ENCODE assay signal across 11 cellular contexts in the genomic region with DNA sequence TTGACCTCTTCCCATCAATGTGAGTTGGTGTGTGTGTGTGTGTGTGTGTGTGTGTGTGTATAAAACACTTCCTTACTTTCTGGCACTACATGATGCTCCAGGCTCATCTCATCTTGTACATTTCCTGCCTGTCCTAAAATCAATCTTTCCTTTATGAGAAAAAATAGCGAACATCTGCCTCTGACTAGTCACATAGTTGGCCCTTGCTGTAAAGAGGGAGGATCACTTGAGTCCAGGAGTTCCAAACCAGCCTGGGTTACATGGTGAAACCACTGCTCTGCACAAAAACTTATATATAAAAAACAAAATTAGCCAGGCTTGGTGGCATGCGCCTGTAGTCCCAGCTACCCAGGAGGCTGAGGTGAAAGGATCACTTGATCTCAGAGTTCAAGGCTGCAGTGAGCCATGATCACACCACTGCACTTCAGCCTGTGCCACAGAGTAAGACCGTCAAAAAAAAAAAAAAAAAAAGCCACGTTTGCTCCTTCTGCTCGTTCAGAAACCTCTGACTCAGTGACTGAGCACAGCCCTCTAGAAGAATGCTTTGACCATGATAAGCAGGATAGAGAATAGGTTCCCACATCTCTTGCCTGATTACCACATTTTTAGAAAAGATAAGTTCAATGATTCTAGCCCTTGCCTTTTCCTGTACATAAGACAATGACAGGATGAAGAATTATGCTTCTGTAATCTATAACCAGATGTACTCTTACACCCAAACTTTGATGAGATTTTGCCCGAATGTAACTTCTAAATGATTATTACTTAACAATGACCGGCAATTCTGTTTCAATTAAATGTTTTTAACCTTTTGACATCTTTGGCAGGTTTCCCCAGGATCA. TPM values are rescaled to one million over a fixed set of nuclear protein-coding genes. Genes with fewer than 3 reads are reported as not detected.
DNase-seq lines count a peak whose midpoint lies in the region; ATAC-seq and TF ChIP-seq lines count a peak whose summit lies in the region.
"Had no signal": no experiment of that assay in that cellular context is flagged by ENCODE, and none has a peak within 500 bp of the region (broad histone marks: within the 10 kb centered on the region; RNA-seq: fewer than 3 reads in every experiment).

No MANE protein-coding gene starts in this region.

- peak; percentile 1 for DNase-seq in activated T-cell treated with anti-CD3 and anti-CD28 coated beads for 48 hours (ENCODE audit: low read depth)
- DNase-seq in activated T-cell treated with anti-CD3 and anti-CD28 coated beads, Interleukin-2, amount 50 U/mL, for 24 hours: no peak
- DNase-seq in T-helper 17 cell: no peak
- peak; percentile 60 to 68 for DNase-seq in foreskin fibroblast
- no peak for DNase-seq in stimulated activated effector memory CD8-positive, alpha-beta T cell treated with anti-CD3 and anti-CD28 coated beads, Interleukin-12 subunit alpha, Interleukin-12 subunit beta, amount 100 ng/mL, for 72 hours (ENCODE audit: low spot score in 2 of 2)
- DNase-seq in DMS153 (lab: John Stamatoyannopoulos, UW): no peak
- no peak for DNase-seq in BE2C
- DNase-seq: NCI-H2171 had no signal

- no peaks in the 10 kb centered on the region for H3K4me1 ChIP-seq in BE2C
- H3K4me1 ChIP-seq: BLaER1 had no signal

- no peaks in the 10 kb centered on the region for H3K36me3 Mint-ChIP-seq in activated T-cell treated with anti-CD3 and anti-CD28 coated beads, Interleukin-2, amount 50 U/mL, for 24 hours (ENCODE audit: low read depth)
- peaks cover 3% of the 10 kb centered on the region for H3K36me3 Mint-ChIP-seq in T-helper 17 cell (ENCODE audit: low read depth)
- no peaks in the 10 kb centered on the region for H3K36me3 Mint-ChIP-seq in stimulated activated effector memory CD8-positive, alpha-beta T cell treated with anti-CD3 and anti-CD28 coated beads, Interleukin-12 subunit alpha, Interleukin-12 subunit beta, amount 100 ng/mL, for 72 hours

- no peaks in the 10 kb centered on the region for H3K27me3 Mint-ChIP-seq in activated T-cell treated with anti-CD3 and anti-CD28 coated beads, Interleukin-2, amount 50 U/mL, for 24 hours
- H3K27me3 Mint-ChIP-seq in T-helper 17 cell: no peaks in the 10 kb centered on the region
- H3K27me3 Mint-ChIP-seq: central memory CD8-positive, alpha-beta T cell had no signal

- ATAC-seq in T-helper 17 cell: no peak
- ATAC-seq in stimulated activated effector memory CD8-positive, alpha-beta T cell treated with anti-CD3 and anti-CD28 coated beads, Interleukin-12 subunit alpha, Interleukin-12 subunit beta, amount 100 ng/mL, for 72 hours: peak; percentile 93
- no peak for ATAC-seq in HG03469 (IDR thresholded peaks at IDR 0.05; ENCODE audit: unreplicated experiment)

- TF ChIP-seq CTCF in foreskin fibroblast (IDR thresholded peaks at IDR 0.05; ENCODE audit: low read depth, low read length) (no peak), BE2C (IDR thresholded peaks at IDR 0.05; ENCODE audit: low read depth, low read length) (no peak)

- peaks cover 22% of the 10 kb centered on the region for H3K4me1 Mint-ChIP-seq in activated T-cell treated with anti-CD3 and anti-CD28 coated beads, Interleukin-2, amount 50 U/mL, for 24 hours (ENCODE audit: low read depth)
- peaks cover 5% of the 10 kb centered on the region for H3K4me1 Mint-ChIP-seq in T-helper 17 cell
- H3K4me1 Mint-ChIP-seq in stimulated activated effector memory CD8-positive, alpha-beta T cell treated with anti-CD3 and anti-CD28 coated beads, Interleukin-12 subunit alpha, Interleukin-12 subunit beta, amount 100 ng/mL, for 72 hours: peaks cover 14% of the 10 kb centered on the region

- H3K9me3 Mint-ChIP-seq in activated T-cell treated with anti-CD3 and anti-CD28 coated beads, Interleukin-2, amount 50 U/mL, for 24 hours: no peaks in the 10 kb centered on the region
- no peaks in the 10 kb centered on the region for H3K9me3 Mint-ChIP-seq in stimulated activated effector memory CD8-positive, alpha-beta T cell treated with anti-CD3 and anti-CD28 coated beads, Interleukin-12 subunit alpha, Interleukin-12 subunit beta, amount 100 ng/mL, for 72 hours
- H3K9me3 Mint-ChIP-seq: central memory CD8-positive, alpha-beta T cell had no signal

- H3K4me3 Mint-ChIP-seq in activated T-cell treated with anti-CD3 and anti-CD28 coated beads, Interleukin-2, amount 50 U/mL, for 24 hours: no peak overlapping the region
- peak overlapping the region; percentile 41 for H3K4me3 Mint-ChIP-seq in T-helper 17 cell
- no peak overlapping the region for H3K4me3 Mint-ChIP-seq in stimulated activated effector memory CD8-positive, alpha-beta T cell treated with anti-CD3 and anti-CD28 coated beads, Interleukin-12 subunit alpha, Interleukin-12 subunit beta, amount 100 ng/mL, for 72 hours
- H3K4me3 Mint-ChIP-seq: central memory CD8-positive, alpha-beta T cell had no signal

- no peaks in the 10 kb centered on the region for H3K27me3 ChIP-seq in BE2C
- H3K27me3 ChIP-seq: BLaER1 had no signal

- H3K9me3 ChIP-seq in T-helper 17 cell (ENCODE audit: control insufficient read depth, low read length, poor library complexity, severe bottlenecking) (no peaks in the 10 kb centered on the region), BE2C (no peaks in the 10 kb centered on the region)

- H3K27ac Mint-ChIP-seq in activated T-cell treated with anti-CD3 and anti-CD28 coated beads, Interleukin-2, amount 50 U/mL, for 24 hours: no peak overlapping the region
- H3K27ac Mint-ChIP-seq in T-helper 17 cell: no peak overlapping the region
- no peak overlapping the region for H3K27ac Mint-ChIP-seq in stimulated activated effector memory CD8-positive, alpha-beta T cell treated with anti-CD3 and anti-CD28 coated beads, Interleukin-12 subunit alpha, Interleukin-12 subunit beta, amount 100 ng/mL, for 72 hours

- no peaks in the 10 kb centered on the region for H3K36me3 ChIP-seq in BE2C
- H3K36me3 ChIP-seq: BLaER1 had no signal

- no peak overlapping the region for H3K4me3 ChIP-seq in foreskin fibroblast (ENCODE audit: low read depth in 1 of 2, low read length in 2 of 2)
- H3K4me3 ChIP-seq in BE2C (ENCODE audit: low read depth, low read length): no peak overlapping the region
- H3K4me3 ChIP-seq: BLaER1 had no signal

RNA-seq across cellular contexts. Expression of a gene that starts 45.2 kb away (rescaled TPM):
- total RNA-seq in T-helper 17 cell: 10 to 100 TPM; 26.6 to 34.3 TPM
- polyA plus RNA-seq in BE2C (2012; ENCODE audit: insufficient read depth, insufficient read length, low read depth): 11.0 TPM

Comparison
In these comparisons a context has a peak if more than half of its experiments do, and no peak if none do; other contexts are left out.
1. DNase-seq: peak in activated T-cell treated with anti-CD3 and anti-CD28 coated beads for 48 hours (single experiment) and foreskin fibroblast (2 of 2); none in activated T-cell treated with anti-CD3 and anti-CD28 coated beads, Interleukin-2, amount 50 U/mL, for 24 hours (single experiment), T-helper 17 cell (0 of 3), stimulated activated effector memory CD8-positive, alpha-beta T cell treated with anti-CD3 and anti-CD28 coated beads, Interleukin-12 subunit alpha, Interleukin-12 subunit beta, amount 100 ng/mL, for 72 hours (0 of 2), DMS153 (single experiment) and BE2C (single experiment).